8 cellular contexts compared by ENCODE assay signal in genomic region chr7:34165927-34166550, GRCh38.
DNase-seq lines count a peak whose midpoint lies in the region; ATAC-seq and TF ChIP-seq lines count a peak whose summit lies in the region.

No MANE protein-coding gene starts in this region.

- H3K4me3 ChIP-seq in BE2C (ENCODE audit: low read depth, low read length) (no peak overlapping the region), right cardiac atrium (ENCODE audit: low read length) (no peak overlapping the region), vagina (no peak overlapping the region)

- H3K27ac ChIP-seq in right cardiac atrium (ENCODE audit: low read length) (no peak overlapping the region), vagina (no peak overlapping the region)

- H3K9me3 ChIP-seq in BE2C (no peaks in the 10 kb centered on the region), right cardiac atrium (ENCODE audit: control insufficient read depth, low read length) (no peaks in the 10 kb centered on the region), vagina (no peaks in the 10 kb centered on the region)

- no peaks in the 10 kb centered on the region for H3K27me3 ChIP-seq in BE2C
- no peaks in the 10 kb centered on the region for H3K27me3 ChIP-seq in right cardiac atrium (ENCODE audit: control insufficient read depth, insufficient read depth)
- no peaks in the 10 kb centered on the region for H3K27me3 ChIP-seq in vagina

- DNase-seq in BE2C, result no peak
- peak; percentile 10 for DNase-seq in SK-N-DZ (ENCODE audit: low spot score)
- DNase-seq in right cardiac atrium, result no peak
- no peak for DNase-seq in activated CD4-positive, alpha-beta T cell treated with anti-CD3 and anti-CD28 coated beads for 1 hour
- DNase-seq in vagina (ENCODE audit: extremely low spot score in 2 of 2), result no peak

- no peak for TF ChIP-seq POLR2A in vagina (IDR thresholded peaks at IDR 0.05)

- WGBS in right cardiac atrium, result 94% methylated on average over 3 of the region's 3 CpGs

- ATAC-seq in HG02973 (IDR thresholded peaks at IDR 0.05; ENCODE audit: unreplicated experiment) (peak; percentile 67), right cardiac atrium (peak; percentile 40 to 45), HG02970 (IDR thresholded peaks at IDR 0.05; ENCODE audit: low FRiP score, unreplicated experiment) (no peak), GM21786 (IDR thresholded peaks at IDR 0.05; ENCODE audit: unreplicated experiment) (no peak)

- TF ChIP-seq CTCF in BE2C (IDR thresholded peaks at IDR 0.05; ENCODE audit: low read depth, low read length) (peak; percentile 51), vagina (IDR thresholded peaks at IDR 0.05) (peak in 1 of 3 experiments; percentile 35)

- intact Hi-C loops in right cardiac atrium (cut with DNase I) (no loop called here), vagina (cut with DNase I) (no loop called here)

- H3K4me1 ChIP-seq in BE2C (no peaks in the 10 kb centered on the region), right cardiac atrium (ENCODE audit: control insufficient read depth, insufficient read depth, low read length) (no peaks in the 10 kb centered on the region), vagina (no peaks in the 10 kb centered on the region)

- no peaks in the 10 kb centered on the region for H3K36me3 ChIP-seq in BE2C
- H3K36me3 ChIP-seq in vagina, result no peaks in the 10 kb centered on the region

Comparison
In these comparisons a context has a peak if more than half of its experiments do, and no peak if none do; other contexts are left out.
1. ATAC-seq: peak in HG02973 (single experiment) and right cardiac atrium (2 of 2); none in HG02970 (single experiment) and GM21786 (single experiment).